9 cellular contexts compared by ENCODE assay signal in the genomic region with DNA sequence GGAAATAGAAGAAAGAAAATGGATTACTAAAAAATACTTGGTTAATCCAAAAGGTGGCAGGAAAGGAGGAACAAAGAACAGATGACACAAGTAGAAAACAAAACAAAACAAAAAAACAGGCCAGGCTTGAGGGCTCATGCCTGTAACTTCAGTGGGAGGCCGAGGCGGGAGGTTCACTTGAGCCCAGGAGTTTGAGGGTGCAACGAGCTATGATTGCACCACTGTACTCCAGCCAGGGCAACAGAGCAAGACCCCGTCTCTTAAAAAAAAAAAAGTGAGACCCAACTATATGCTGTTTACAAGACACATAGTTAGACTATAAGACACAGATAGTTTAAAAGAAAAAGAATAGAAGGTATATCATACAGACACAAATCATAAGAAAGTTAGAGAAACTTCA. TPM values are rescaled to one million over a fixed set of nuclear protein-coding genes. Genes with fewer than 3 reads are reported as not detected.
"Had no signal": no experiment of that assay in that cellular context is flagged by ENCODE, and none has a peak within 500 bp of the region (broad histone marks: within the 10 kb centered on the region; RNA-seq: fewer than 3 reads in every experiment).

No MANE protein-coding gene starts in this region.

- H3K4me2 ChIP-seq: GM23338 had no signal

- H3K4me3 ChIP-seq: GM23338 had no signal

- H2AFZ ChIP-seq: GM23338 had no signal

- DNase-seq: H9, HCEC 1CT, HFFc6 had no signal

- FAIRE-seq: H1, H54, HepG2 had no signal

- H3K27ac ChIP-seq: HL-60 had no signal

- ATAC-seq: GM23338, HepG2 had no signal

RNA-seq across cellular contexts. Expression of a gene that starts 59.5 kb away (rescaled TPM):
- total RNA-seq: HepG2, HT1080 had no signal
